Comparison of ENCODE assay signal across 8 cellular contexts in the genomic region with DNA sequence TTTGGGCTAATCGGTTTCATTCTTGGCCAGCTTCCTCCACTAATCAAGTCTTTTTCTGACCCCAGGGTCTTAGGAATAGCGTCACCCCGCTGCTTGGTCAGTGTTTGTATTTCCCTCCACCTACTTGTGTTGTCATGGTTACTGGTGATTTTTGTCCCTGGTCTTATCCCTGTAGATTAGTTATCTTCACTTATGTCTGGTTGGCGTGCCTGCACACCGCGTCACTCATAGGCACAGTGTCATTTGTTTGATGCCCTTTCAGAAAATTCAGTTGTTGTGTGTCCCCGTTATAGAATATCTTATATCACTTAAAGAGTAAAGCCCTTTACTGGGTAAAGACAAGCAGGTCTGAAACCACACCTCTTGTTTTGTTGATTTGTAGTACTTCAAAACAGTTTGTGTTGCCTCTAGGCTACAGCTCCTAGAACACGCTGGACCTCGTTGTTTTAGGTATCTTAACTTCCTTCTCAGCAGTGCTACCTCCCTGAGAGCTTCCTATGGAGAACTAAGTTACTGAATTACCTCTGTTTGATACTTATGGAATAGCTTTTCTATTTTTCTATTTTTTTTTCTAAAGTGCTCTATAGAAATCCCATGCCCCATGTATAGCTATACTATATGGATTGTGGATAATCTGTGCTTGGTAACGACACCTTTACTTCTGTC. TPM values are rescaled to one million over a fixed set of nuclear protein-coding genes. Genes with fewer than 3 reads are reported as not detected.
A peak's percentile ranks its signal among the peaks of the same experiment; 100 is the strongest.
DNase-seq lines count a peak whose midpoint lies in the region; ATAC-seq and TF ChIP-seq lines count a peak whose summit lies in the region.

No MANE protein-coding gene starts in this region.

- peak overlapping the region; percentile 96 for H3K4me3 Mint-ChIP-seq in Calu3 (ENCODE audit: low read depth, unreplicated experiment)
- peak overlapping the region; percentile 100 for H3K4me3 Mint-ChIP-seq in dendritic cell treated with granulocyte-macrophage colony-stimulating factor and Interleukin-4, amounts not matched to agents 40 ng/mL and 50 ng/mL, for 4 days

- H3K4me1 ChIP-seq in SJCRH30 (0 out of 2 replicates have a peak, but pooled peaks cover 5% of the 10 kb centered on the region), lower lobe of right lung (peaks cover 18% of the 10 kb centered on the region), thymus (ENCODE audit: control insufficient read depth, insufficient read depth, low read length) (no peaks in the 10 kb centered on the region)

- no peaks in the 10 kb centered on the region for H3K9me3 Mint-ChIP-seq in Calu3 (ENCODE audit: low read depth, unreplicated experiment)
- H3K9me3 Mint-ChIP-seq in dendritic cell treated with granulocyte-macrophage colony-stimulating factor and Interleukin-4, amounts not matched to agents 40 ng/mL and 50 ng/mL, for 4 days: no peaks in the 10 kb centered on the region

- BruUV-seq in Calu3 (replicated peaks; lab: Mats Ljungman, UMichigan): no TSS peak

- H3K36me3 Mint-ChIP-seq in Calu3 (ENCODE audit: insufficient read depth, unreplicated experiment): peaks cover 19% of the 10 kb centered on the region
- H3K36me3 Mint-ChIP-seq in dendritic cell treated with granulocyte-macrophage colony-stimulating factor and Interleukin-4, amounts not matched to agents 40 ng/mL and 50 ng/mL, for 4 days (ENCODE audit: low read depth): peaks cover 12% of the 10 kb centered on the region

- ATAC-seq in HG02973 (IDR thresholded peaks at IDR 0.05; ENCODE audit: unreplicated experiment) (peak; percentile 18), lower lobe of right lung (peak; percentile 29 to 32)

- CTCF ChIA-PET in Calu3 (lab: Charles Lee): interaction anchor here (0.6 to 1.2 kb wide), 4 partner anchors 21 to 398 kb away, joined by 3 to 5 read pairs (median 4); no protein-coding TSS in a partner anchor

- no peaks in the 10 kb centered on the region for H3K36me3 ChIP-seq in SJCRH30
- H3K36me3 ChIP-seq in lower lobe of right lung: no peaks in the 10 kb centered on the region
- H3K36me3 ChIP-seq in thymus (ENCODE audit: control insufficient read depth, insufficient read depth): no peaks in the 10 kb centered on the region

- WGBS in thymus: 9% methylated on average over 10 of the region's 10 CpGs

- intact Hi-C loops in Calu3 (cut with micrococcal nuclease; ENCODE audit: unreplicated experiment) (loop anchor here (5.0 kb wide), 1 partner anchor 108 kb away; no protein-coding TSS in a partner anchor), lower lobe of right lung (cut with DNase I) (no loop called here)
- intact Hi-C loops in dendritic cell treated with granulocyte-macrophage colony-stimulating factor and Interleukin-4, amounts not matched to agents 40 ng/mL and 50 ng/mL, for 4 days (cut with micrococcal nuclease): loop anchor here (10.0 kb wide), 2 partner anchors 265 to 365 kb away; partner anchors contain the start of gene SYT2

- peaks cover 32% of the 10 kb centered on the region for H3K4me1 Mint-ChIP-seq in Calu3 (ENCODE audit: low read depth, unreplicated experiment)
- peaks cover 38% of the 10 kb centered on the region for H3K4me1 Mint-ChIP-seq in dendritic cell treated with granulocyte-macrophage colony-stimulating factor and Interleukin-4, amounts not matched to agents 40 ng/mL and 50 ng/mL, for 4 days (ENCODE audit: low read depth)

- DNase-seq in Calu3 (no peak), SJCRH30 (peak in 1 of 2 experiments; percentile 27), lower lobe of right lung (no peak)
- DNase-seq in stimulated activated naive CD4-positive, alpha-beta T cell treated with Interleukin-2 at 50 U/mL for 16 hours (lab: John Stamatoyannopoulos, UW): no peak
- DNase-seq in activated CD4-positive, alpha-beta T cell treated with anti-CD3 and anti-CD28 coated beads for 1 hour: no peak

- peak overlapping the region; percentile 64; the same call in 1 of the 2 replicates for H3K27ac ChIP-seq in SJCRH30
- H3K27ac ChIP-seq in lower lobe of right lung: peak overlapping the region; percentile 90
- H3K27ac ChIP-seq in thymus (ENCODE audit: low read depth): no peak overlapping the region

- H3K9me3 ChIP-seq in SJCRH30 (replicated peaks): no peaks in the 10 kb centered on the region
- no peaks in the 10 kb centered on the region for H3K9me3 ChIP-seq in lower lobe of right lung
- no peaks in the 10 kb centered on the region for H3K9me3 ChIP-seq in thymus (ENCODE audit: control insufficient read depth)

- peak overlapping the region; percentile 73 for H3K27ac Mint-ChIP-seq in Calu3 (ENCODE audit: unreplicated experiment)
- peak overlapping the region; percentile 95 for H3K27ac Mint-ChIP-seq in dendritic cell treated with granulocyte-macrophage colony-stimulating factor and Interleukin-4, amounts not matched to agents 40 ng/mL and 50 ng/mL, for 4 days

- H3K27me3 Mint-ChIP-seq in Calu3 (ENCODE audit: unreplicated experiment): no peaks in the 10 kb centered on the region
- no peaks in the 10 kb centered on the region for H3K27me3 Mint-ChIP-seq in dendritic cell treated with granulocyte-macrophage colony-stimulating factor and Interleukin-4, amounts not matched to agents 40 ng/mL and 50 ng/mL, for 4 days

- H3K4me3 ChIP-seq in SJCRH30 (peak overlapping the region; percentile 81), lower lobe of right lung (peak overlapping the region; percentile 91), thymus (ENCODE audit: low read length) (peak overlapping the region; percentile 95)

- no peaks in the 10 kb centered on the region for H3K27me3 ChIP-seq in SJCRH30
- H3K27me3 ChIP-seq in lower lobe of right lung (ENCODE audit: low read depth): no peaks in the 10 kb centered on the region
- H3K27me3 ChIP-seq in thymus (ENCODE audit: control insufficient read depth, insufficient read depth): no peaks in the 10 kb centered on the region

- TF ChIP-seq CTCF in Calu3 (IDR thresholded peaks at IDR 0.05; ENCODE audit: unreplicated experiment) (no peak), lower lobe of right lung (IDR thresholded peaks at IDR 0.05) (no peak)

RNA-seq across cellular contexts. Expression of gene PPP1R12B, which starts 0.9 kb away (rescaled TPM):
- total RNA-seq in Calu3 (2022) (31.8 and 32.9 TPM in 2 replicates), lower lobe of right lung (41.4 TPM)
- total RNA-seq in SJCRH30 (2014; rRNA removed; shearing (Covaris generic)): 15.2 and 21.2 TPM in 2 replicates
- 8.2 TPM for polyA plus RNA-seq in thymus

RNA-seq across cellular contexts. Expression of gene UBE2T, which starts 7.7 kb away (rescaled TPM):
- total RNA-seq in Calu3 (2022) (69.0 and 79.6 TPM in 2 replicates), lower lobe of right lung (2.9 TPM)
- total RNA-seq in SJCRH30 (2014; rRNA removed; shearing (Covaris generic)): 209 and 216 TPM in 2 replicates
- 9.5 TPM for polyA plus RNA-seq in thymus

Comparison
In these comparisons a context has a peak if more than half of its experiments do, and no peak if none do; other contexts are left out.
1. RNA of gene UBE2T, which starts 7.7 kb away (total RNA-seq): 209 to 216 TPM in SJCRH30 and 69.0 to 79.6 TPM in Calu3; 2.9 TPM in lower lobe of right lung (single experiment); every median in the first group is over 10 times any median in the second.
2. Peak in every context shown above with its lines, with median percentiles within 50 percentile points of each other: H3K4me3 ChIP-seq.